In genomic region chr21:40386981-40387380, GRCh38 we compare ENCODE assay signal across 13 cellular contexts.
DNase-seq lines count a peak whose midpoint lies in the region; ATAC-seq and TF ChIP-seq lines count a peak whose summit lies in the region.
"Had no signal": no experiment of that assay in that cellular context is flagged by ENCODE, and none has a peak within 500 bp of the region (broad histone marks: within the 10 kb centered on the region; RNA-seq: fewer than 3 reads in every experiment).

No MANE protein-coding gene starts in this region.

- TF ChIP-seq POLR2A in vagina (IDR thresholded peaks at IDR 0.05), result no peak

- H3K9me3 ChIP-seq in neural cell (ENCODE audit: low read length) (no peaks in the 10 kb centered on the region), vagina (no peaks in the 10 kb centered on the region)
- H3K9me3 ChIP-seq: A549, Caco-2 had no signal

- H3K4me3 ChIP-seq in neural cell (ENCODE audit: low read length), result no peak overlapping the region
- H3K4me3 ChIP-seq in vagina, result no peak overlapping the region
- H3K4me3 ChIP-seq: A549; BLaER1 treated with 17β-estradiol and CSF1 and Interleukin-3, amounts not matched to agents 10 nM and 100 nM had no signal

- H3K27ac ChIP-seq in neural cell (ENCODE audit: low read length), result peak overlapping the region; percentile 69
- no peak overlapping the region for H3K27ac ChIP-seq in vagina
- H3K27ac ChIP-seq: A549; BLaER1 treated with 17β-estradiol and CSF1 and Interleukin-3, amounts not matched to agents 10 nM and 100 nM; C4-2B had no signal

- H3K27me3 ChIP-seq in neural cell (ENCODE audit: insufficient read depth, low read depth, low read length) (no peaks in the 10 kb centered on the region), vagina (no peaks in the 10 kb centered on the region)
- H3K27me3 ChIP-seq: BLaER1 treated with 17β-estradiol and CSF1 and Interleukin-3, amounts not matched to agents 10 nM and 100 nM had no signal

- H3K9me2 ChIP-seq in neural cell (ENCODE audit: insufficient read depth, low read length), result no peaks in the 10 kb centered on the region

- no peaks in the 10 kb centered on the region for H4K20me1 ChIP-seq in neural cell (ENCODE audit: insufficient read depth)
- H4K20me1 ChIP-seq: BLaER1 treated with 17β-estradiol and CSF1 and Interleukin-3, amounts not matched to agents 10 nM and 100 nM had no signal

- no peak for TF ChIP-seq CTCF in neural cell (IDR thresholded peaks at IDR 0.05; ENCODE audit: poor library complexity, severe bottlenecking)
- TF ChIP-seq CTCF in vagina (IDR thresholded peaks at IDR 0.05), result no peak

- H3K36me3 ChIP-seq in neural cell (ENCODE audit: insufficient read depth, low read length) (no peaks in the 10 kb centered on the region), vagina (no peaks in the 10 kb centered on the region)
- H3K36me3 ChIP-seq: BLaER1 treated with 17β-estradiol and CSF1 and Interleukin-3, amounts not matched to agents 10 nM and 100 nM had no signal

- no peak overlapping the region for H3K9ac ChIP-seq in neural cell (ENCODE audit: low read length)
- H3K9ac ChIP-seq: BLaER1 treated with 17β-estradiol and CSF1 and Interleukin-3, amounts not matched to agents 10 nM and 100 nM had no signal

- intact Hi-C loops in vagina (cut with DNase I), result no loop called here

- ATAC-seq in HG03139 (IDR thresholded peaks at IDR 0.05; ENCODE audit: unreplicated experiment), result no peak
- ATAC-seq: CD8-positive, alpha-beta T cell had no signal

- peaks cover 2% of the 10 kb centered on the region for H3F3A ChIP-seq in neural cell (ENCODE audit: insufficient read depth, low read length, poor library complexity, severe bottlenecking)

- no peaks in the 10 kb centered on the region for H3K79me2 ChIP-seq in neural cell (replicated peaks; ENCODE audit: insufficient read depth, low read length)

- DNase-seq in NCI-H69 (lab: John Stamatoyannopoulos, UW), result peak; percentile 46
- no peak for DNase-seq in medulla oblongata (ENCODE audit: extremely low spot score)
- no peak for DNase-seq in vagina (ENCODE audit: extremely low spot score in 2 of 2)
- DNase-seq: Calu3; CD8-positive, alpha-beta T cell; DMS79 treated with DMSO at 0.1 percent for 48 hours; GF-D8 had no signal

- no peak overlapping the region for H3K4me2 ChIP-seq in neural cell (ENCODE audit: low read length)
- H3K4me2 ChIP-seq: BLaER1 treated with 17β-estradiol and CSF1 and Interleukin-3, amounts not matched to agents 10 nM and 100 nM had no signal

- TF ChIP-seq EP300 in neural cell (conservative IDR thresholded peaks at IDR 0.05; ENCODE audit: poor library complexity, severe bottlenecking), result no peak

- no peak overlapping the region for H2AFZ ChIP-seq in neural cell (ENCODE audit: low read depth, low read length)

- H3K4me1 ChIP-seq in vagina, result peaks cover 4% of the 10 kb centered on the region
- H3K4me1 ChIP-seq: A549 had no signal

- no peak for TF ChIP-seq RAD21 in neural cell (conservative IDR thresholded peaks at IDR 0.05)

TF ChIP-seq in neural cell, 6 proteins besides CTCF, POLR2A, EP300 and RAD21:
- no peak for TF ChIP-seq REST (IDR thresholded peaks at IDR 0.05; ENCODE audit: borderline replicate concordance)
- no peak for TF ChIP-seq EZH2 (IDR thresholded peaks at IDR 0.05; ENCODE audit: borderline replicate concordance, insufficient read depth, low read length, poor library complexity, severe bottlenecking)
- no peak for TF ChIP-seq TAF1 (IDR thresholded peaks at IDR 0.05; ENCODE audit: low read depth)
- no peak for TF ChIP-seq MXI1 (conservative IDR thresholded peaks at IDR 0.05; ENCODE audit: poor library complexity, severe bottlenecking)
- TF ChIP-seq POLR2AphosphoS5 (IDR thresholded peaks at IDR 0.05), result no peak
- no peak for TF ChIP-seq SMC3 (conservative IDR thresholded peaks at IDR 0.05; ENCODE audit: poor library complexity)
